In the genomic region with DNA sequence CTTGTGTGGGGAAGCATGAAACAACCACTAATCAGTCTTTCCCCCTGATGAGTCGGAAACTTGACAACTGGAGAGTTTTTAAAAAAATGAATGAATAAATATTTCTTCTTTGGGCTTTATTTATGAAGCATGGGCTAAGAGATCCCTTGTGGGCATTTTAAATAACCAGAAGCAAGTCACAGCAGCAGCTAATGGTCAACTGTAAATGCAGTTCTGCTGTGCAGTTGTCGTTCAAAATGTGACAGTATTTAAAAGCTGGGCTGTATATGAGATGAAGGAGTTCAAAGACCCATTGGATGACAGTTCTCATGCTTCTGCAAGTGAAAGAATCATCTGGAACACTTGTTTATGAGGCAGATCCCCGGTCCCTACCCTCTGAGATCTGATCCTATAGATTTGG, we compare ENCODE assay signal across 15 cellular contexts. TPM values are rescaled to one million over a fixed set of nuclear protein-coding genes. Genes with fewer than 3 reads are reported as not detected.
DNase-seq lines count a peak whose midpoint lies in the region; ATAC-seq and TF ChIP-seq lines count a peak whose summit lies in the region.
"Had no signal": no experiment of that assay in that cellular context is flagged by ENCODE, and none has a peak within 500 bp of the region (broad histone marks: within the 10 kb centered on the region; RNA-seq: fewer than 3 reads in every experiment).

No MANE protein-coding gene starts in this region.

- WGBS in heart right ventricle, 2 donors = 48 to 63% methylated on average over 3 of the region's 3 CpGs
- 67 to 70% methylated on average over 2 to 3 of the region's 3 CpGs for WGBS in transverse colon (ENCODE audit: low coverage in 1 of 2), 2 donors

- no peak for TF ChIP-seq CTCF in heart right ventricle (IDR thresholded peaks at IDR 0.05)
- TF ChIP-seq CTCF in OCI-LY3 (IDR thresholded peaks at IDR 0.05; ENCODE audit: low read depth, low read length) = no peak
- no peak for TF ChIP-seq CTCF in glutamatergic neuron (IDR thresholded peaks at IDR 0.05; ENCODE audit: partially characterized antibody, unreplicated experiment)
- TF ChIP-seq CTCF in transverse colon (IDR thresholded peaks at IDR 0.05) = no peak

- H3K36me3 ChIP-seq in heart right ventricle (no peaks in the 10 kb centered on the region), OCI-LY3 (replicated peaks; ENCODE audit: low read depth, low read length) (peaks cover 13% of the 10 kb centered on the region), transverse colon (no peaks in the 10 kb centered on the region)
- H3K36me3 ChIP-seq: neural progenitor cell had no signal

- no peak for TF ChIP-seq POLR2A in transverse colon (IDR thresholded peaks at IDR 0.05)

- H3K4me3 ChIP-seq in heart right ventricle (no peak overlapping the region), OCI-LY3 (ENCODE audit: low read length) (no peak overlapping the region; the same call in 1 of the 2 replicates), transverse colon (no peak overlapping the region)
- H3K4me3 ChIP-seq: neural progenitor cell had no signal

- H3K4me1 Mint-ChIP-seq in glutamatergic neuron (ENCODE audit: low read depth, unreplicated experiment) = peaks cover 19% of the 10 kb centered on the region

- H3K9me3 Mint-ChIP-seq in glutamatergic neuron (ENCODE audit: unreplicated experiment) = no peaks in the 10 kb centered on the region
- H3K9me3 Mint-ChIP-seq: activated naive CD8-positive, alpha-beta T cell treated with anti-CD3 and anti-CD28 coated beads, Interleukin-2, amount 50 U/mL, for 24 hours; stimulated activated naive CD8-positive, alpha-beta T cell treated with anti-CD3 and anti-CD28 coated beads, Interleukin-15, amount 100 ng/mL, for 72 hours had no signal

- H3K27ac Mint-ChIP-seq in glutamatergic neuron (ENCODE audit: unreplicated experiment) = peak overlapping the region; percentile 79
- H3K27ac Mint-ChIP-seq: neural progenitor cell; stimulated activated naive CD8-positive, alpha-beta T cell treated with anti-CD3 and anti-CD28 coated beads, Interleukin-15, amount 100 ng/mL, for 72 hours had no signal

- intact Hi-C loops in heart right ventricle (cut with DNase I) (loop anchor here in 3 of 10 donors (10.0 kb wide), 1 partner anchor 91 kb away; a partner anchor contains a TSS), left ventricle myocardium superior (cut with micrococcal nuclease) (no loop called here), transverse colon (cut with DNase I; ENCODE audit: low total_unique reads) (no loop called here)

- H3K9me3 ChIP-seq in heart right ventricle (no peaks in the 10 kb centered on the region), OCI-LY3 (ENCODE audit: insufficient read depth, low read length) (no peaks in the 10 kb centered on the region), transverse colon (no peaks in the 10 kb centered on the region)

- H3K36me3 Mint-ChIP-seq in glutamatergic neuron (ENCODE audit: unreplicated experiment) = no peaks in the 10 kb centered on the region
- H3K36me3 Mint-ChIP-seq: neural progenitor cell had no signal

- in situ Hi-C loops in transverse colon (cut with MboI; ENCODE audit: low pct_ligation_motif_present in 1 of 4, low pct_unique_long_range_greater_than_20kb in 1 of 4, low sequenced_read_pairs in 3 of 4) = no loop called here

- H3K4me1 ChIP-seq in heart right ventricle (peaks cover 2 to 44% (median 36%) of the 10 kb centered on the region in 9 donors), OCI-LY3 (ENCODE audit: low read length) (peaks cover 76% of the 10 kb centered on the region), transverse colon (peaks cover 17 to 38% (median 36%) of the 10 kb centered on the region in 4 donors)

- no peaks in the 10 kb centered on the region for H3K79me2 ChIP-seq in OCI-LY3 (ENCODE audit: low read length)

- no peak for ATAC-seq in heart right ventricle
- no peak for ATAC-seq in left ventricle myocardium superior
- ATAC-seq in HG03520 (IDR thresholded peaks at IDR 0.05; ENCODE audit: unreplicated experiment) = no peak

- DNase-seq in heart right ventricle (no peak), left ventricle myocardium superior (no peak), glutamatergic neuron (no peak), transverse colon (no peak), OCI-M2 (lab: John Stamatoyannopoulos, UW; ENCODE audit: unreplicated experiment) (no peak), T-helper 9 cell (no peak)
- DNase-seq: activated CD4-positive, CD25-positive, alpha-beta regulatory T cell; GOT3; islet precursor cell; NCI-H226; stimulated activated naive CD8-positive, alpha-beta T cell treated with anti-CD3 and anti-CD28 coated beads, Interleukin-15, amount 100 ng/mL, for 72 hours had no signal

- no peaks in the 10 kb centered on the region for H3K27me3 ChIP-seq in heart right ventricle
- no peaks in the 10 kb centered on the region for H3K27me3 ChIP-seq in OCI-LY3 (ENCODE audit: low read depth, low read length)
- no peaks in the 10 kb centered on the region for H3K27me3 ChIP-seq in transverse colon
- H3K27me3 ChIP-seq: neural progenitor cell had no signal

- no peak overlapping the region for H3K9ac ChIP-seq in OCI-LY3 (ENCODE audit: low read length)
- H3K9ac ChIP-seq: neural progenitor cell had no signal

- H3K27ac ChIP-seq in heart right ventricle = peak overlapping the region in 9 of 10 donors; percentile 43 to 86 (median 75)
- peak overlapping the region; percentile 73 for H3K27ac ChIP-seq in OCI-LY3 (ENCODE audit: low read length)
- H3K27ac ChIP-seq in transverse colon = peak overlapping the region; percentile 68 to 76 (median 72)
- H3K27ac ChIP-seq: neural progenitor cell had no signal

- H2AFZ ChIP-seq in OCI-LY3 (ENCODE audit: low read depth, low read length) = no peak overlapping the region
- H2AFZ ChIP-seq: neural progenitor cell had no signal

- TF ChIP-seq EP300 in transverse colon (IDR thresholded peaks at IDR 0.05; ENCODE audit: low read depth) = no peak

- peak overlapping the region; percentile 37 for H3K4me3 Mint-ChIP-seq in glutamatergic neuron (ENCODE audit: unreplicated experiment)
- H3K4me3 Mint-ChIP-seq: activated naive CD8-positive, alpha-beta T cell treated with anti-CD3 and anti-CD28 coated beads, Interleukin-2, amount 50 U/mL, for 24 hours; neural progenitor cell had no signal

- H3K4me2 ChIP-seq in OCI-LY3 (ENCODE audit: low read length) = peak overlapping the region; percentile 64
- H3K4me2 ChIP-seq: neural progenitor cell had no signal

- H4K20me1 ChIP-seq in OCI-LY3 (ENCODE audit: insufficient read depth, low read length) = peaks cover 32% of the 10 kb centered on the region

- H3K27me3 Mint-ChIP-seq in glutamatergic neuron (ENCODE audit: unreplicated experiment) = no peaks in the 10 kb centered on the region

RNA-seq across cellular contexts. Expression of a gene that starts 54.1 kb away (rescaled TPM):
- total RNA-seq in heart right ventricle (under 1 TPM in 8 of 10 donors, not detected in 2; 0.15 to 0.76 (median 0.51) TPM), left ventricle myocardium superior (0.69 TPM), glutamatergic neuron (ENCODE audit: unreplicated experiment) (not detected), transverse colon (1 to 10 TPM in 1 of 4 donors, under 1 TPM in 1, not detected in 2; 0.64 to 3.7 TPM)
- under 1 TPM; 0.32 to 0.44 TPM for polyA plus RNA-seq in heart right ventricle
